ENCODE assay signal across 28 cellular contexts in the genomic region with DNA sequence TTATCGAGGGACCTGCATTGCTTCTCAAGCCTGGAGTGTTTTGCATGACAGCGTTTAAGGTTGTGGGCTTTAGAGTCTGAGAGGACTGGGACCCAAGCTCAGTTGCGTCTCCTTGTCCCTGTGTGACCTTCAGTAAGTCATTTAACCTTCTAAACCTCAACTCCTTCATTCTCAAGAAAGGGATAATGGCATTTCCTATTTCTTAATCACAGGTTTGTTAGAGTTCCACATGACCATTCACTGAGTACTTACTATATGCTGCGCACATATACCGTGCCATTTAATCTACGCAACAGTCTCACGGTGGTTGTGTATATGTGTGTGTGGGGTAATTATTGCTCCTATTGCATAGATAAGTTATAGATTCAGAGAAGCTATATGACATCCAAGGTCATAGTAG.
"Had no signal": no experiment of that assay in that cellular context is flagged by ENCODE, and none has a peak within 500 bp of the region (broad histone marks: within the 10 kb centered on the region; RNA-seq: fewer than 3 reads in every experiment).

No MANE protein-coding gene starts in this region.

- H3K4me1 ChIP-seq: left lung, neural progenitor cell, right atrium auricular region, uterus had no signal

- H3K27ac ChIP-seq: left lung, neural progenitor cell, neutrophil, ovary, right atrium auricular region, right lobe of liver, tibial nerve, uterus had no signal

- H3K4me3 Mint-ChIP-seq: immature natural killer cell; mesothelial cell of epicardium; naive B cell; nephron progenitor cell; neural progenitor cell; stimulated activated memory B cell treated with anti-CD40 and anti-IgM and Interleukin-4, amounts not matched to agents 10 μg/mL and 1 μg/mL and 100 μg/mL, for 72 hours; stimulated activated naive CD8-positive, alpha-beta T cell treated with anti-CD3 and anti-CD28 coated beads, Interleukin-15, amount 100 ng/mL, for 72 hours; type B pancreatic cell had no signal

- DNase-seq: hypothalamus; immature natural killer cell; kidney; left colon; left lung; mesendoderm; naive B cell; nephron progenitor cell; stimulated activated CD4-positive, alpha-beta T cell treated with anti-CD3 and anti-CD28 coated beads, Interleukin-1b, Interleukin-23, amount 100 ng/mL, for 48 hours; stimulated activated CD4-positive, alpha-beta T cell treated with anti-CD3 and anti-CD28 coated beads, Interleukin-2, amount 100 ng/mL, for 48 hours; stimulated activated CD4-positive, alpha-beta T cell treated with anti-CD3 and anti-CD28 coated beads, Interleukin-4, amount 100 ng/mL, for 4 hours; stimulated activated CD8-positive, alpha-beta memory T cell treated with anti-CD3 and anti-CD28 coated beads, Interleukin-4, amount 100 ng/mL, for 48 hours; stimulated activated naive CD4-positive, alpha-beta T cell treated with Interleukin-2 at 50 U/mL for 16 hours; stimulated activated naive CD8-positive, alpha-beta T cell treated with anti-CD3 and anti-CD28 coated beads, Interleukin-15, amount 100 ng/mL, for 72 hours; substantia nigra; uterus had no signal

- ATAC-seq: left colon; left lung; right lobe of liver; stimulated activated memory B cell treated with anti-CD40 and anti-IgM and Interleukin-4, amounts not matched to agents 10 μg/mL and 1 μg/mL and 100 μg/mL, for 72 hours; stimulated activated naive CD8-positive, alpha-beta T cell treated with anti-CD3 and anti-CD28 coated beads, Interleukin-15, amount 100 ng/mL, for 72 hours had no signal

- H3K27ac Mint-ChIP-seq: mesothelial cell of epicardium; nephron progenitor cell; neural progenitor cell; progenitor cell of endocrine pancreas; stimulated activated memory B cell treated with anti-CD40 and anti-IgM and Interleukin-4, amounts not matched to agents 10 μg/mL and 1 μg/mL and 100 μg/mL, for 72 hours; stimulated activated naive CD8-positive, alpha-beta T cell treated with anti-CD3 and anti-CD28 coated beads, Interleukin-15, amount 100 ng/mL, for 72 hours; type B pancreatic cell had no signal

- H3K36me3 ChIP-seq: neural progenitor cell, neutrophil, ovary, right atrium auricular region, right lobe of liver, tibial nerve, uterus had no signal

- H3K9me3 Mint-ChIP-seq: mesothelial cell of epicardium; naive B cell; neural progenitor cell; stimulated activated memory B cell treated with anti-CD40 and anti-IgM and Interleukin-4, amounts not matched to agents 10 μg/mL and 1 μg/mL and 100 μg/mL, for 72 hours; stimulated activated naive CD8-positive, alpha-beta T cell treated with anti-CD3 and anti-CD28 coated beads, Interleukin-15, amount 100 ng/mL, for 72 hours; type B pancreatic cell had no signal

- H3K4me2 ChIP-seq: neural progenitor cell, smooth muscle cell had no signal

- H3K9me3 ChIP-seq: left lung, neutrophil, ovary, right atrium auricular region, right lobe of liver, tibial nerve, uterus had no signal

- H3K27me3 ChIP-seq: left lung, neural progenitor cell, neutrophil, ovary, right atrium auricular region, right lobe of liver, tibial nerve, uterus had no signal

- H3K9ac ChIP-seq: neural progenitor cell had no signal

- H3K4me3 ChIP-seq: left lung, lung, neural progenitor cell, ovary, right atrium auricular region, right lobe of liver, smooth muscle cell, tibial nerve, uterus had no signal

- H3K27me3 Mint-ChIP-seq: naive B cell; stimulated activated memory B cell treated with anti-CD40 and anti-IgM and Interleukin-4, amounts not matched to agents 10 μg/mL and 1 μg/mL and 100 μg/mL, for 72 hours; stimulated activated naive CD8-positive, alpha-beta T cell treated with anti-CD3 and anti-CD28 coated beads, Interleukin-15, amount 100 ng/mL, for 72 hours; type B pancreatic cell had no signal

- H3K36me3 Mint-ChIP-seq: mesothelial cell of epicardium; naive B cell; neural progenitor cell; stimulated activated memory B cell treated with anti-CD40 and anti-IgM and Interleukin-4, amounts not matched to agents 10 μg/mL and 1 μg/mL and 100 μg/mL, for 72 hours; type B pancreatic cell had no signal

- H3K4me1 Mint-ChIP-seq: naive B cell; stimulated activated memory B cell treated with anti-CD40 and anti-IgM and Interleukin-4, amounts not matched to agents 10 μg/mL and 1 μg/mL and 100 μg/mL, for 72 hours had no signal

- H2AFZ ChIP-seq: neural progenitor cell had no signal
